Comparison of ENCODE assay signal across 1 cellular context in genomic region chr2:45836740-45837139, GRCh38.
TF ChIP-seq lines count a peak whose summit lies in the region.

No MANE protein-coding gene starts in this region.

TF ChIP-seq in GM12878, 131 proteins besides CTCF, POLR2A, EP300 and RAD21 (continued from another document and continues in another):
- TF ChIP-seq IKZF1 (conservative IDR thresholded peaks at IDR 0.05) (peak; percentile 91), MYB (IDR thresholded peaks at IDR 0.05; ENCODE audit: borderline replicate concordance, low read depth, low read length) (no peak), ZNF274 (IDR thresholded peaks at IDR 0.05; ENCODE audit: insufficient read depth, insufficient read length) (no peak), HCFC1 (IDR thresholded peaks at IDR 0.05; ENCODE audit: low read length) (no peak), PAX5 (IDR thresholded peaks at IDR 0.05; ENCODE audit: borderline replicate concordance, low read depth, low read length) (0 out of 2 replicates have a peak, but pooled peaks have one; percentile 12), SUZ12 (IDR thresholded peaks at IDR 0.05; ENCODE audit: unreplicated experiment) (no peak), HDAC6 (IDR thresholded peaks at IDR 0.05; ENCODE audit: unreplicated experiment) (no peak), MTA2 (IDR thresholded peaks at IDR 0.05; ENCODE audit: low read depth) (peak; percentile 66; the same call in 1 of the 2 replicates), ZZZ3 (IDR thresholded peaks at IDR 0.05; ENCODE audit: control insufficient read depth, insufficient read length, low read depth) (no peak), RUNX3 (IDR thresholded peaks at IDR 0.05; ENCODE audit: low read length) (peak; percentile 85), ZNF207 (IDR thresholded peaks at IDR 0.05; ENCODE audit: borderline replicate concordance) (no peak), RELA (IDR thresholded peaks at IDR 0.05; ENCODE audit: borderline replicate concordance, partially characterized antibody) (no peak), IRF4 (IDR thresholded peaks at IDR 0.05; ENCODE audit: low read depth, low read length) (peak; percentile 87), ZNF217 (IDR thresholded peaks at IDR 0.05) (no peak), CBX3 (IDR thresholded peaks at IDR 0.05; ENCODE audit: borderline replicate concordance, low read depth) (no peak), CREB1 (IDR thresholded peaks at IDR 0.05; ENCODE audit: low read depth) (no peak), SREBF1 (IDR thresholded peaks at IDR 0.05; ENCODE audit: low read length) (no peak), TCF12 (IDR thresholded peaks at IDR 0.05; ENCODE audit: low read depth, low read length) (no peak), ZBTB40 (IDR thresholded peaks at IDR 0.05; ENCODE audit: borderline replicate concordance) (no peak), MAX (IDR thresholded peaks at IDR 0.05; ENCODE audit: low read depth, low read length) (no peak), MYC (IDR thresholded peaks at IDR 0.05; ENCODE audit: insufficient read depth, insufficient read length, insufficient replicate concordance, low read length, severe bottlenecking) (no peak), CBX5 (IDR thresholded peaks at IDR 0.05; ENCODE audit: low read depth) (no peak), PKNOX1 (IDR thresholded peaks at IDR 0.05) (no peak), ZBTB11 (CRISPR knock-in tag; IDR thresholded peaks at IDR 0.05) (no peak), RBBP5 (conservative IDR thresholded peaks at IDR 0.05) (no peak), RFX5 (IDR thresholded peaks at IDR 0.05; ENCODE audit: low read depth, low read length) (no peak), LARP7 (IDR thresholded peaks at IDR 0.05) (no peak), BMI1 (IDR thresholded peaks at IDR 0.05; ENCODE audit: borderline replicate concordance) (no peak), SUPT20H (IDR thresholded peaks at IDR 0.05; ENCODE audit: borderline replicate concordance, control insufficient read depth, low read depth, low read length) (no peak), BRCA1 (IDR thresholded peaks at IDR 0.05; ENCODE audit: low read depth, low read length) (no peak), MXI1 (IDR thresholded peaks at IDR 0.05; ENCODE audit: low read depth, low read length) (no peak), CUX1 (IDR thresholded peaks at IDR 0.05; ENCODE audit: insufficient replicate concordance, low read depth, low read length) (no peak)
- TF ChIP-seq, protein P1, sequence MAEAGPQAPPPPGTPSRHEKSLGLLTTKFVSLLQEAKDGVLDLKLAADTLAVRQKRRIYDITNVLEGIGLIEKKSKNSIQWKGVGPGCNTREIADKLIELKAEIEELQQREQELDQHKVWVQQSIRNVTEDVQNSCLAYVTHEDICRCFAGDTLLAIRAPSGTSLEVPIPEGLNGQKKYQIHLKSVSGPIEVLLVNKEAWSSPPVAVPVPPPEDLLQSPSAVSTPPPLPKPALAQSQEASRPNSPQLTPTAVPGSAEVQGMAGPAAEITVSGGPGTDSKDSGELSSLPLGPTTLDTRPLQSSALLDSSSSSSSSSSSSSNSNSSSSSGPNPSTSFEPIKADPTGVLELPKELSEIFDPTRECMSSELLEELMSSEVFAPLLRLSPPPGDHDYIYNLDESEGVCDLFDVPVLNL (IDR thresholded peaks at IDR 0.05; ENCODE audit: low read depth, low read length), result no peak
- TF ChIP-seq, protein P2, sequence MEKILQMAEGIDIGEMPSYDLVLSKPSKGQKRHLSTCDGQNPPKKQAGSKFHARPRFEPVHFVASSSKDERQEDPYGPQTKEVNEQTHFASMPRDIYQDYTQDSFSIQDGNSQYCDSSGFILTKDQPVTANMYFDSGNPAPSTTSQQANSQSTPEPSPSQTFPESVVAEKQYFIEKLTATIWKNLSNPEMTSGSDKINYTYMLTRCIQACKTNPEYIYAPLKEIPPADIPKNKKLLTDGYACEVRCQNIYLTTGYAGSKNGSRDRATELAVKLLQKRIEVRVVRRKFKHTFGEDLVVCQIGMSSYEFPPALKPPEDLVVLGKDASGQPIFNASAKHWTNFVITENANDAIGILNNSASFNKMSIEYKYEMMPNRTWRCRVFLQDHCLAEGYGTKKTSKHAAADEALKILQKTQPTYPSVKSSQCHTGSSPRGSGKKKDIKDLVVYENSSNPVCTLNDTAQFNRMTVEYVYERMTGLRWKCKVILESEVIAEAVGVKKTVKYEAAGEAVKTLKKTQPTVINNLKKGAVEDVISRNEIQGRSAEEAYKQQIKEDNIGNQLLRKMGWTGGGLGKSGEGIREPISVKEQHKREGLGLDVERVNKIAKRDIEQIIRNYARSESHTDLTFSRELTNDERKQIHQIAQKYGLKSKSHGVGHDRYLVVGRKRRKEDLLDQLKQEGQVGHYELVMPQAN (conservative IDR thresholded peaks at IDR 0.05), result no peak
- TF ChIP-seq, protein P3, sequence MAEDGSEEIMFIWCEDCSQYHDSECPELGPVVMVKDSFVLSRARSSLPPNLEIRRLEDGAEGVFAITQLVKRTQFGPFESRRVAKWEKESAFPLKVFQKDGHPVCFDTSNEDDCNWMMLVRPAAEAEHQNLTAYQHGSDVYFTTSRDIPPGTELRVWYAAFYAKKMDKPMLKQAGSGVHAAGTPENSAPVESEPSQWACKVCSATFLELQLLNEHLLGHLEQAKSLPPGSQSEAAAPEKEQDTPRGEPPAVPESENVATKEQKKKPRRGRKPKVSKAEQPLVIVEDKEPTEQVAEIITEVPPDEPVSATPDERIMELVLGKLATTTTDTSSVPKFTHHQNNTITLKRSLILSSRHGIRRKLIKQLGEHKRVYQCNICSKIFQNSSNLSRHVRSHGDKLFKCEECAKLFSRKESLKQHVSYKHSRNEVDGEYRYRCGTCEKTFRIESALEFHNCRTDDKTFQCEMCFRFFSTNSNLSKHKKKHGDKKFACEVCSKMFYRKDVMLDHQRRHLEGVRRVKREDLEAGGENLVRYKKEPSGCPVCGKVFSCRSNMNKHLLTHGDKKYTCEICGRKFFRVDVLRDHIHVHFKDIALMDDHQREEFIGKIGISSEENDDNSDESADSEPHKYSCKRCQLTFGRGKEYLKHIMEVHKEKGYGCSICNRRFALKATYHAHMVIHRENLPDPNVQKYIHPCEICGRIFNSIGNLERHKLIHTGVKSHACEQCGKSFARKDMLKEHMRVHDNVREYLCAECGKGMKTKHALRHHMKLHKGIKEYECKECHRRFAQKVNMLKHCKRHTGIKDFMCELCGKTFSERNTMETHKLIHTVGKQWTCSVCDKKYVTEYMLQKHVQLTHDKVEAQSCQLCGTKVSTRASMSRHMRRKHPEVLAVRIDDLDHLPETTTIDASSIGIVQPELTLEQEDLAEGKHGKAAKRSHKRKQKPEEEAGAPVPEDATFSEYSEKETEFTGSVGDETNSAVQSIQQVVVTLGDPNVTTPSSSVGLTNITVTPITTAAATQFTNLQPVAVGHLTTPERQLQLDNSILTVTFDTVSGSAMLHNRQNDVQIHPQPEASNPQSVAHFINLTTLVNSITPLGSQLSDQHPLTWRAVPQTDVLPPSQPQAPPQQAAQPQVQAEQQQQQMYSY (CRISPR knock-in tag; IDR thresholded peaks at IDR 0.05), result no peak
